In the genomic region with DNA sequence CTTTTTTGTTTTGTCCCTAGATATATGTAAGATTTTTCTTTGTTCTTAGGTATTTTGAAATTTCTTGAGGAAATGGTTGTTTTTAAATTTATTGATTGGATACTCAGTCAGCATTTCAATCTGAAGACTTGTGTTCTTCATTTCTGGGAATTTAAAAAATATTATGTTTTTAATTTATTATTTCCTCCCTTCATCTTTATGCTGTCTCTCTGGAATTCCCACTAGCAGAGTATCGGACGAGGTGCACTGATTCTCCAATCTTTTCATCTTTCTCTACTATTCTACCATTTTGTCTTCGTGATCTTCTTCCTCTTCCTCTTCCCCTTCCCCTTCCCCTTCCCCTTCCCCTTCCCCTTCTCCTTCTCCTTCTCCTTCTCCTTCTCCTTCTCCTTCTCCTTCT, we compare ENCODE assay signal across 37 cellular contexts. TPM values are rescaled to one million over a fixed set of nuclear protein-coding genes. Genes with fewer than 3 reads are reported as not detected.
"Had no signal": no experiment of that assay in that cellular context is flagged by ENCODE, and none has a peak within 500 bp of the region (broad histone marks: within the 10 kb centered on the region; RNA-seq: fewer than 3 reads in every experiment).

No MANE protein-coding gene starts in this region.

- H3K27me3 ChIP-seq: ascending aorta, body of pancreas, brain microvascular endothelial cell, cardiac muscle cell had no signal

- H3K4me1 ChIP-seq: adrenal gland, ascending aorta, body of pancreas, breast epithelium had no signal

- H3K9me3 ChIP-seq: adrenal gland, ascending aorta, body of pancreas, breast epithelium had no signal

- ATAC-seq: activated naive CD4-positive, alpha-beta T cell treated with anti-CD3 and anti-CD28 coated beads, Interleukin-2, amount 50 U/mL, for 72 hours; activated naive CD8-positive, alpha-beta T cell treated with anti-CD3 and anti-CD28 coated beads, Interleukin-2, amount 50 U/mL, for 24 hours; activated T-cell treated with anti-CD3 and anti-CD28 coated beads, Interleukin-2, amount 50 U/mL, for 4 hours; activated T-cell treated with anti-CD3 and anti-CD28 coated beads, Interleukin-2, amount 50 U/mL, for 72 hours; activated T-helper 17 cell treated with anti-CD3 and anti-CD28 coated beads, Interleukin-2, amount 50 U/mL, for 72 hours; body of pancreas had no signal

- FAIRE-seq: astrocyte, bronchial epithelial cell had no signal

- H3K4me3 ChIP-seq: adrenal gland, ascending aorta, body of pancreas, breast epithelium, cardiac muscle cell had no signal

- DNase-seq: activated effector memory CD4-positive, alpha-beta T cell treated with anti-CD3 and anti-CD28 coated beads, Interleukin-2, amount 50 U/mL, for 16 hours; activated effector memory CD4-positive, alpha-beta T cell treated with Interleukin-2 at 50 U/mL for 16 hours; activated gamma-delta T cell; activated gamma-delta T cell treated with Interleukin-2 at 50 U/mL for 16 hours; activated naive CD4-positive, alpha-beta T cell; activated naive CD4-positive, alpha-beta T cell treated with anti-CD3 and anti-CD28 coated beads for 36 hours; activated naive CD4-positive, alpha-beta T cell treated with anti-CD3 and anti-CD28 coated beads, Interleukin-2, amount 10 ng/mL, durations not matched to agents 7 days and 5 days; activated naive CD4-positive, alpha-beta T cell treated with anti-CD3 and anti-CD28 coated beads, Interleukin-2, amount 50 U/mL, for 16 hours; activated naive CD4-positive, alpha-beta T cell treated with Interleukin-2 at 50 U/mL for 16 hours; activated naive CD8-positive, alpha-beta T cell treated with anti-CD3 and anti-CD28 coated beads for 36 hours; activated naive CD8-positive, alpha-beta T cell treated with anti-CD3 and anti-CD28 coated beads, Interleukin-2, amount 10 ng/mL, durations not matched to agents 7 days and 5 days; activated naive CD8-positive, alpha-beta T cell treated with anti-CD3 and anti-CD28 coated beads, Interleukin-2, amount 50 U/mL, for 24 hours; activated T-cell treated with anti-CD3 and anti-CD28 coated beads, Interleukin-2, amount 50 U/mL, for 1 hour; activated T-cell treated with anti-CD3 and anti-CD28 coated beads, Interleukin-2, amount 50 U/mL, for 24 hours; activated T-cell treated with anti-CD3 and anti-CD28 coated beads, Interleukin-2, amount 50 U/mL, for 4 hours; activated T-cell treated with anti-CD3 and anti-CD28 coated beads, Interleukin-2, amount 50 U/mL, for 48 hours; activated T-cell treated with anti-CD3 and anti-CD28 coated beads, Interleukin-2, amount 50 U/mL, for 72 hours; adrenal gland; amniotic stem cell; amygdala; anterior cingulate cortex; aorta; body of pancreas; brain microvascular endothelial cell; caudate nucleus; central memory CD4-positive, alpha-beta T cell; cerebellar nuclear complex had no signal

- H3K27ac ChIP-seq: adrenal gland, ascending aorta, body of pancreas, brain microvascular endothelial cell, breast epithelium, cardiac muscle cell had no signal

- H3K36me3 ChIP-seq: adrenal gland, ascending aorta, brain microvascular endothelial cell, breast epithelium, cardiac muscle cell had no signal

RNA-seq across cellular contexts. Expression of gene SCTR, which starts 12.3 kb away (rescaled TPM):
- total RNA-seq: activated naive CD4-positive, alpha-beta T cell treated with anti-CD3 and anti-CD28 coated beads for 36 hours; activated naive CD4-positive, alpha-beta T cell treated with anti-CD3 and anti-CD28 coated beads, Interleukin-2, amount 50 U/mL, for 72 hours; activated naive CD8-positive, alpha-beta T cell treated with anti-CD3 and anti-CD28 coated beads for 36 hours; activated naive CD8-positive, alpha-beta T cell treated with anti-CD3 and anti-CD28 coated beads, Interleukin-2, amount 10 ng/mL, durations not matched to agents 7 days and 5 days; activated T-cell treated with anti-CD3 and anti-CD28 coated beads, Interleukin-2, amount 50 U/mL, for 4 hours; activated T-cell treated with anti-CD3 and anti-CD28 coated beads, Interleukin-2, amount 50 U/mL, for 72 hours; activated T-helper 1 cell treated with anti-CD3 and anti-CD28 coated beads, Interleukin-12 subunit alpha, Interleukin-12 subunit beta, Interleukin-2, Interleukin-4 antibody, amounts not matched to agents 30 ng/mL and 10 ng/mL and 1 ng/mL, durations not matched to agents 14 hours and 24 hours and 36 hours; activated T-helper 17 cell treated with anti-CD3 and anti-CD28 coated beads, Interleukin-2, amount 50 U/mL, for 72 hours; activated T-helper 2 cell treated with anti-CD3 and anti-CD28 coated beads, Interferon-gamma antibody, Interleukin-2, Interleukin-4, amounts not matched to agents 10 μg/mL and 5 μg/mL and 100 μg/mL, durations not matched to agents 14 hours and 24 hours and 36 hours; aorta; ascending aorta; astrocyte; breast epithelium; bronchial epithelial cell; chondrocyte had no signal
- polyA plus RNA-seq: cardiac muscle cell had no signal

RNA-seq across cellular contexts. Expression of gene CFAP221, which starts 32.3 kb away (rescaled TPM):
- total RNA-seq: activated naive CD4-positive, alpha-beta T cell treated with anti-CD3 and anti-CD28 coated beads for 36 hours; activated naive CD4-positive, alpha-beta T cell treated with anti-CD3 and anti-CD28 coated beads, Interleukin-2, amount 50 U/mL, for 72 hours; activated naive CD8-positive, alpha-beta T cell treated with anti-CD3 and anti-CD28 coated beads for 36 hours; activated naive CD8-positive, alpha-beta T cell treated with anti-CD3 and anti-CD28 coated beads, Interleukin-2, amount 10 ng/mL, durations not matched to agents 7 days and 5 days; activated T-cell treated with anti-CD3 and anti-CD28 coated beads, Interleukin-2, amount 50 U/mL, for 4 hours; activated T-cell treated with anti-CD3 and anti-CD28 coated beads, Interleukin-2, amount 50 U/mL, for 72 hours; activated T-helper 1 cell treated with anti-CD3 and anti-CD28 coated beads, Interleukin-12 subunit alpha, Interleukin-12 subunit beta, Interleukin-2, Interleukin-4 antibody, amounts not matched to agents 30 ng/mL and 10 ng/mL and 1 ng/mL, durations not matched to agents 14 hours and 24 hours and 36 hours; activated T-helper 17 cell treated with anti-CD3 and anti-CD28 coated beads, Interleukin-2, amount 50 U/mL, for 72 hours; activated T-helper 2 cell treated with anti-CD3 and anti-CD28 coated beads, Interferon-gamma antibody, Interleukin-2, Interleukin-4, amounts not matched to agents 10 μg/mL and 5 μg/mL and 100 μg/mL, durations not matched to agents 14 hours and 24 hours and 36 hours; ascending aorta had no signal
